26 cellular contexts compared by ENCODE assay signal in the genomic region with DNA sequence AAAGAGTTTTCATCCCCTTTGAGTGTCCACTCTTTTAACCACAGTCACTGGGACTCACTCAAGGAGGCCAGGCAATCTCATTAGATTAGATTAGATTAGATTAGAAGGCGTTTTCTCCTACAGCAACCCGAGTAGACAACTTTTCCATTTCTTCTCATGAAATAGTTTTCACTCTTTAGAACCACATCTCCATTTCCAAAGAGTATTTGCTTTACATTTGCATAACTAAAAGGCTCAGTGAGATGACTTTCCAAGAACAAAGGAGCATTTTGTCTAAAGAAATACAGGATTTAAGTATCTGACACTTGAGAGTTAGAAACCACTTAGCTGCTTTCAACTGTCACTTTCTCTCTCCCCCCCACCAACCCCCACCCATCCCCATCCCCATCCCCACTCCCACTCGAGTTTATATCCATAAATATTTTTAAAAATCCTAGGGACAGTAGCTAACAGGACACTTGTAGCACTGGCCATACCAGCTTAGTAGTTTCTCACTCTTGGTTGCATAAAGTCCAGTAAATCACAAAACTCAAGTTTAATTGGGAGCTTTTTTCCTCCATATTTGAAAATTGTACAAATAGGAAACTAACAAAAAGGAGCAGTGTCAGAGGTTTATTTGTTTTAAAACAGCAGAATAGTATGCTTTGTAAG.
"Had no signal": no experiment of that assay in that cellular context is flagged by ENCODE, and none has a peak within 500 bp of the region (broad histone marks: within the 10 kb centered on the region; RNA-seq: fewer than 3 reads in every experiment).

No MANE protein-coding gene starts in this region.

- H3K4me3 ChIP-seq: adrenal gland, body of pancreas, psoas muscle, sigmoid colon, suprapubic skin, tibial artery, upper lobe of right lung had no signal

- H3K4me1 ChIP-seq: adrenal gland, body of pancreas, parathyroid adenoma, psoas muscle, sigmoid colon, suprapubic skin, tibial artery, upper lobe of right lung had no signal

- H3K9me3 ChIP-seq: adrenal gland, body of pancreas, psoas muscle, sigmoid colon, suprapubic skin, tibial artery, upper lobe of right lung had no signal

- H3K27me3 ChIP-seq: adrenal gland, body of pancreas, sigmoid colon, suprapubic skin, tibial artery, upper lobe of right lung had no signal

- H3K9ac ChIP-seq: parathyroid adenoma had no signal

- H3K36me3 ChIP-seq: adrenal gland, sigmoid colon, suprapubic skin, tibial artery, upper lobe of right lung had no signal

- H3K27ac ChIP-seq: adrenal gland, body of pancreas, parathyroid adenoma, psoas muscle, sigmoid colon, suprapubic skin, tibial artery, upper lobe of right lung, VCaP had no signal

- DNase-seq: activated CD4-positive, alpha-beta T cell treated with anti-CD3 and anti-CD28 coated beads for 48 hours; activated CD4-positive, alpha-beta T cell treated with anti-CD3 and anti-CD28 coated beads, Interleukin-2, amount 50 U/mL, for 48 hours; activated CD8-positive, alpha-beta memory T cell treated with anti-CD3 and anti-CD28 coated beads for 24 hours; activated effector memory CD4-positive, alpha-beta T cell treated with anti-CD3 and anti-CD28 coated beads, Interleukin-2, amount 50 U/mL, for 16 hours; activated naive CD4-positive, alpha-beta T cell treated with anti-CD3 and anti-CD28 coated beads for 36 hours; activated naive CD8-positive, alpha-beta T cell treated with anti-CD3 and anti-CD28 coated beads for 36 hours; adrenal gland; aorta; body of pancreas; dermis blood vessel endothelial cell; effector CD4-positive, alpha-beta T cell; midbrain; naive thymus-derived CD4-positive, alpha-beta T cell; nucleus accumbens; psoas muscle; sigmoid colon; small intestine; stimulated activated CD4-positive, alpha-beta T cell treated with anti-CD3 and anti-CD28 coated beads, Interleukin-4, amount 100 ng/mL, for 4 hours; stimulated activated CD8-positive, alpha-beta memory T cell treated with anti-CD3 and anti-CD28 coated beads, Interleukin-4, amount 100 ng/mL, for 48 hours; tibial artery; upper lobe of right lung had no signal

- ATAC-seq: activated CD4-positive, CD25-positive, alpha-beta regulatory T cell treated with anti-CD3 and anti-CD28 coated beads, Interleukin-2, amount 50 U/mL, for 24 hours; body of pancreas; naive thymus-derived CD4-positive, alpha-beta T cell; psoas muscle; stimulated activated memory B cell treated with anti-CD40 and anti-IgM and Interleukin-4, amounts not matched to agents 10 μg/mL and 1 μg/mL and 100 μg/mL, for 72 hours; upper lobe of right lung had no signal
